ENCODE assay signal across 13 cellular contexts in the genomic region with DNA sequence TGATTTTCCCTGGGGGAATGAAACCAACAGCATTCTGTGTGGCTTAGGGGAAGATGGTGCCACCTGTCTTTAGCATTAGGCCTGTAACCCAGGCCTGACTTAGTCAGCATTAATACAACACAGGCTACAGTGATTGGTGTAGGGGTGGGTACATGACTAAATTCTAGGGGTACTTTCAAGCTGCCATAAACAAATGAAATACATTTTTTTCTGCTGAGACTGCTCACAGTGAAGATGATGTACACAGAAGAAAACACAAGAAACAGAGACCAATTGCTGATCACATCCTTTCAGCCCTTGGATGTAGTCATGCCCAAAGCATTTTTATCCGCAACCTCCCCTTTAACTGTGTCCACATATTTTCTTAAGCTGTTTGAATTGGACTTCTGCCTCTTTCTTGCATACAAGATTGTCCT.
DNase-seq lines count a peak whose midpoint lies in the region; ATAC-seq and TF ChIP-seq lines count a peak whose summit lies in the region.
"Had no signal": no experiment of that assay in that cellular context is flagged by ENCODE, and none has a peak within 500 bp of the region (broad histone marks: within the 10 kb centered on the region; RNA-seq: fewer than 3 reads in every experiment).

No MANE protein-coding gene starts in this region.

- no peak overlapping the region for H3K4me3 ChIP-seq in RWPE2 (ENCODE audit: severe bottlenecking)

- peak overlapping the region; percentile 36 for H3K27ac ChIP-seq in RWPE2 (ENCODE audit: poor library complexity, severe bottlenecking)
- no peak overlapping the region for H3K27ac ChIP-seq in caudate nucleus (ENCODE audit: low read depth, low read length)

- no peaks in the 10 kb centered on the region for H3K9me3 ChIP-seq in RWPE2 (ENCODE audit: severe bottlenecking)

- DNase-seq in GOT3 (lab: John Stamatoyannopoulos, UW) (peak; percentile 18), RWPE2 (ENCODE audit: low spot score) (no peak), fibroblast of peridontal ligament (ENCODE audit: extremely low read depth) (peak; percentile 98), smooth muscle cell of the brain vasculature (ENCODE audit: low read depth, low spot score) (peak; percentile 73), caudate nucleus (lab: John Stamatoyannopoulos, UW) (no peak), occipital lobe (lab: John Stamatoyannopoulos, UW) (no peak)
- DNase-seq: dermis blood vessel endothelial cell; natural killer cell; NCI-H1436 treated with DMSO at 0.1 percent for 48 hours; stimulated activated CD4-positive, alpha-beta T cell treated with anti-CD3 and anti-CD28 coated beads, Interleukin-15, amount 100 ng/mL, for 24 hours; stimulated activated naive CD4-positive, alpha-beta T cell had no signal

- peak; percentile 20 for TF ChIP-seq CTCF in RWPE2 (IDR thresholded peaks at IDR 0.05; ENCODE audit: poor library complexity, severe bottlenecking)

- peaks cover 5% of the 10 kb centered on the region for H3K4me1 ChIP-seq in RWPE2 (ENCODE audit: insufficient read depth, poor library complexity, severe bottlenecking)

- H3K27me3 ChIP-seq in RWPE2 (ENCODE audit: insufficient read depth, poor library complexity, severe bottlenecking): no peaks in the 10 kb centered on the region

- no peaks in the 10 kb centered on the region for H3K36me3 ChIP-seq in RWPE2 (ENCODE audit: low read depth)

- ATAC-seq in RWPE2 (ENCODE audit: low read depth) (peak; percentile 94), HG02870 (IDR thresholded peaks at IDR 0.05; ENCODE audit: unreplicated experiment) (no peak)
- ATAC-seq: activated CD4-positive, CD25-positive, alpha-beta regulatory T cell treated with anti-CD3 and anti-CD28 coated beads, Interleukin-2, amount 50 U/mL, for 24 hours; natural killer cell had no signal

Comparison
In these comparisons a context has a peak if more than half of its experiments do, and no peak if none do; other contexts are left out.
1. DNase-seq: peak in GOT3 (single experiment), fibroblast of peridontal ligament (single experiment) and smooth muscle cell of the brain vasculature (single experiment); none in RWPE2 (single experiment), caudate nucleus (0 of 61) and occipital lobe (single experiment).